11 cellular contexts compared by ENCODE assay signal in genomic region chr18:59502222-59502898, GRCh38.
DNase-seq lines count a peak whose midpoint lies in the region; ATAC-seq, FAIRE-seq and TF ChIP-seq lines count a peak whose summit lies in the region.
"Had no signal": no experiment of that assay in that cellular context is flagged by ENCODE, and none has a peak within 500 bp of the region (broad histone marks: within the 10 kb centered on the region; RNA-seq: fewer than 3 reads in every experiment).

No MANE protein-coding gene starts in this region.

- H3K9me3 ChIP-seq in SK-N-SH (no peaks in the 10 kb centered on the region), parathyroid adenoma (ENCODE audit: control insufficient read depth, low read length) (no peaks in the 10 kb centered on the region)

- TF ChIP-seq CTCF in D721Med (IDR thresholded peaks at IDR 0.05; ENCODE audit: insufficient read depth, missing control alignments) (no peak), SK-N-SH (IDR thresholded peaks at IDR 0.05) (no peak), foreskin keratinocyte (conservative IDR thresholded peaks at IDR 0.05) (no peak), parathyroid adenoma (IDR thresholded peaks at IDR 0.05) (no peak), GM13977 (IDR thresholded peaks at IDR 0.05; ENCODE audit: extremely low read depth, insufficient read depth, missing control alignments) (no peak), dorsolateral prefrontal cortex (IDR thresholded peaks at IDR 0.05 in 54 of 56, conservative IDR thresholded peaks at IDR 0.05 in 2 of 56; ENCODE audit: low read depth in 1 of 56, partially characterized antibody in 56 of 56) (no peak)

- ATAC-seq in foreskin keratinocyte (peak; percentile 87), HG02678 (IDR thresholded peaks at IDR 0.05; ENCODE audit: unreplicated experiment) (no peak)

- POLR2A ChIA-PET in SK-N-SH (lab: Yijun Ruan, JAX), result no interaction called here

- intact Hi-C loops in dorsolateral prefrontal cortex (cut with DNase I), result no loop called here

- no peaks in the 10 kb centered on the region for H3F3A ChIP-seq in SK-N-SH (replicated peaks; ENCODE audit: insufficient read depth)

- H3K79me2 ChIP-seq in SK-N-SH (ENCODE audit: insufficient read depth), result no peaks in the 10 kb centered on the region
- no peaks in the 10 kb centered on the region for H3K79me2 ChIP-seq in parathyroid adenoma

- no peaks in the 10 kb centered on the region for H3K27me3 ChIP-seq in SK-N-SH (ENCODE audit: insufficient read depth)
- H3K27me3 ChIP-seq in foreskin keratinocyte, result no peaks in the 10 kb centered on the region
- H3K27me3 ChIP-seq in parathyroid adenoma (ENCODE audit: control insufficient read depth, insufficient read depth, low read length), result no peaks in the 10 kb centered on the region
- peaks cover 0 to 15% (median 0%) of the 10 kb centered on the region in 45 donors for H3K27me3 ChIP-seq in dorsolateral prefrontal cortex
- H3K27me3 ChIP-seq: spleen had no signal

- H3K4me3 ChIP-seq in SK-N-SH (ENCODE audit: low read depth in 2 of 2, low read length in 1 of 2) (no peak overlapping the region), parathyroid adenoma (ENCODE audit: low read depth, low read length) (no peak overlapping the region), dorsolateral prefrontal cortex (no peak overlapping the region)
- H3K4me3 ChIP-seq: PC-9, spleen had no signal

- CTCF ChIA-PET in SK-N-SH (lab: Yijun Ruan, JAX), result interaction anchor here (1.0 to 1.2 kb wide), 2 partner anchors 15 to 78 kb away, joined by 3 read pairs; no protein-coding TSS in a partner anchor

- H3K36me3 ChIP-seq in SK-N-SH (replicated peaks in 1 of 2; ENCODE audit: control insufficient read depth in 1 of 2, insufficient read depth in 2 of 2, low read length in 1 of 2) (no peaks in the 10 kb centered on the region), parathyroid adenoma (ENCODE audit: control insufficient read depth, insufficient read depth, low read length) (no peaks in the 10 kb centered on the region)
- H3K36me3 ChIP-seq: spleen had no signal

- H3K9ac ChIP-seq in SK-N-SH (no peak overlapping the region), parathyroid adenoma (no peak overlapping the region)

- H2AFZ ChIP-seq in SK-N-SH (ENCODE audit: low read depth), result 0 out of 2 replicates have a peak overlapping the region, but pooled peaks have one; percentile 26
- peak overlapping the region; percentile 68 for H2AFZ ChIP-seq in parathyroid adenoma
- H2AFZ ChIP-seq: PC-9 had no signal

- peak overlapping the region; percentile 49 to 89 for H3K27ac ChIP-seq in SK-N-SH (ENCODE audit: low read depth in 2 of 2, low read length in 1 of 2)
- H3K27ac ChIP-seq in foreskin keratinocyte, result peak overlapping the region; percentile 48
- H3K27ac ChIP-seq in parathyroid adenoma, result peak overlapping the region; percentile 57
- no peak overlapping the region for H3K27ac ChIP-seq in dorsolateral prefrontal cortex
- H3K27ac ChIP-seq: PC-9, spleen had no signal

- H4K20me1 ChIP-seq in SK-N-SH (ENCODE audit: insufficient read depth), result no peaks in the 10 kb centered on the region

- H3K4me2 ChIP-seq in SK-N-SH, result peak overlapping the region; percentile 57; the same call in 1 of the 2 replicates
- H3K4me2 ChIP-seq in parathyroid adenoma (ENCODE audit: low read length), result peak overlapping the region; percentile 20
- H3K4me2 ChIP-seq: PC-9 had no signal

- in situ Hi-C loops in GM13977 (cut with MboI; ENCODE audit: low pct_unique_long_range_greater_than_20kb, low sequenced_read_pairs, unreplicated experiment), result no loop called here

- 36% methylated on average over 9 of the region's 9 CpGs for WGBS in SK-N-SH (ENCODE audit: low lambda C conversion rate)

- no peaks in the 10 kb centered on the region for H3K9me2 ChIP-seq in SK-N-SH

- peak; percentile 46 for FAIRE-seq in D721Med (lab: Jason Lieb, UNC)

- DNase-seq in D721Med (ENCODE audit: insufficient read length, low spot score) (no peak), SK-N-SH (no peak), foreskin keratinocyte (peak; percentile 84 to 89), GM13977 (ENCODE audit: low spot score) (no peak), cerebellar cortex (ENCODE audit: low spot score) (no peak), dorsolateral prefrontal cortex (no peak)
- DNase-seq: KBM-7, PC-9, spleen had no signal

- TF ChIP-seq RAD21 in SK-N-SH (IDR thresholded peaks at IDR 0.05; ENCODE audit: low read length), result no peak; the same call in 1 of the 2 replicates

- H3K4me1 ChIP-seq in SK-N-SH (ENCODE audit: control insufficient read depth in 1 of 2, insufficient read depth in 2 of 2, low read depth in 1 of 2, low read length in 1 of 2) (peaks cover 7 to 21% of the 10 kb centered on the region in 2 experiments; a peak in 2 of 4 replicates), foreskin keratinocyte (peaks cover 17% of the 10 kb centered on the region), parathyroid adenoma (peaks cover 13% of the 10 kb centered on the region)
- H3K4me1 ChIP-seq: spleen had no signal

- TF ChIP-seq EP300 in SK-N-SH (IDR thresholded peaks at IDR 0.05; ENCODE audit: borderline replicate concordance in 1 of 2, low read depth in 1 of 2, low read length in 1 of 2), result no peak; a peak in 1 of 4 replicates

TF ChIP-seq in SK-N-SH, 30 proteins besides CTCF, POLR2A, EP300 and RAD21 (continues in another document):
- TF ChIP-seq IRF3 (IDR thresholded peaks at IDR 0.05; ENCODE audit: low read depth, low read length) (no peak), SMC3 (IDR thresholded peaks at IDR 0.05; ENCODE audit: low read depth, low read length) (no peak), FOXJ3 (CRISPR knock-in tag; IDR thresholded peaks at IDR 0.05) (no peak), ELF1 (IDR thresholded peaks at IDR 0.05) (no peak), ZBTB33 (IDR thresholded peaks at IDR 0.05; ENCODE audit: borderline replicate concordance, low read depth) (no peak), EZH2phosphoT487 (IDR thresholded peaks at IDR 0.05; ENCODE audit: borderline replicate concordance, low read depth) (no peak), MXI1 (IDR thresholded peaks at IDR 0.05; ENCODE audit: low read depth, low read length) (no peak), GATA2 (CRISPR knock-in tag; IDR thresholded peaks at IDR 0.05) (no peak), TCF12 (IDR thresholded peaks at IDR 0.05) (peak; percentile 55), FOXM1 (IDR thresholded peaks at IDR 0.05; ENCODE audit: low read depth) (no peak), POLR2AphosphoS5 (IDR thresholded peaks at IDR 0.05; ENCODE audit: low read depth, low read length) (no peak), FOSL2 (IDR thresholded peaks at IDR 0.05; ENCODE audit: borderline replicate concordance, low read depth) (no peak), TEAD4 (IDR thresholded peaks at IDR 0.05; ENCODE audit: borderline replicate concordance, insufficient read depth) (no peak), JUND (IDR thresholded peaks at IDR 0.05) (peak; percentile 16; the same call in 1 of the 2 replicates), RCOR1 (IDR thresholded peaks at IDR 0.05; ENCODE audit: low read length) (no peak), MEF2A (IDR thresholded peaks at IDR 0.05; ENCODE audit: borderline replicate concordance, low read depth) (no peak), TAF1 (IDR thresholded peaks at IDR 0.05; ENCODE audit: borderline replicate concordance, low read depth, low read length) (no peak), NFIC (IDR thresholded peaks at IDR 0.05; ENCODE audit: borderline replicate concordance) (peak; percentile 35; the same call in 1 of the 2 replicates), SIN3A (IDR thresholded peaks at IDR 0.05; ENCODE audit: borderline replicate concordance, low read depth, low read length) (no peak), CHD2 (IDR thresholded peaks at IDR 0.05; ENCODE audit: low read length, partially characterized antibody) (peak; percentile 12), GABPA (IDR thresholded peaks at IDR 0.05; ENCODE audit: low read depth) (no peak), MAX (IDR thresholded peaks at IDR 0.05; ENCODE audit: low read depth) (0 out of 2 replicates have a peak, but pooled peaks have one; percentile 38), YY1 (IDR thresholded peaks at IDR 0.05; ENCODE audit: low read depth) (no peak), USF1 (IDR thresholded peaks at IDR 0.05; ENCODE audit: borderline replicate concordance, low read depth) (no peak)

Comparison
In these comparisons a context has a peak if more than half of its experiments do, and no peak if none do; other contexts are left out.
1. DNase-seq: peak in foreskin keratinocyte (2 of 2); none in D721Med (single experiment), SK-N-SH (single experiment), GM13977 (single experiment), cerebellar cortex (single experiment) and dorsolateral prefrontal cortex (0 of 10).
2. H3K27ac ChIP-seq: peak in SK-N-SH (2 of 2), foreskin keratinocyte (single experiment) and parathyroid adenoma (single experiment); none in dorsolateral prefrontal cortex (0 of 59).